ENCODE assay signal across 34 cellular contexts in the genomic region with DNA sequence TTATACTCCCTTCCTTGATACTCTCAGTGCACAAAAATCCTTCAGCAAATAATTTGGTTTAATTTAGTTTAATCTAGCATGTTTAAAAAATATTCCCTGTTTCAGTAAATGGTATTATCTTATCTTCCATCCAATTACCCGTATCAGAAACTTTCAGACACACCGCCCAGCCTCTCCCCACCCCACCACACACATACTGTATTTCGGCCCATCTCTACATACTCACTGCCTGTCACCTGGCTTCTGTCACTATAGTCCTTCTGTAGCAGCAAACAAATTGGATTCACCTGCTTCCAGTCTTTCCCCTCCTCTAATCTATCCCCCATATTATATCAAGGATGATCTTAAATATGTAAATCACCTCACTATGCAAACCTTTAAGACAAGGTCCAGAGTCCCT.
"Had no signal": no experiment of that assay in that cellular context is flagged by ENCODE, and none has a peak within 500 bp of the region (broad histone marks: within the 10 kb centered on the region; RNA-seq: fewer than 3 reads in every experiment).

No MANE protein-coding gene starts in this region.

- H3K27ac ChIP-seq: KMS-11 had no signal

- H3K9ac ChIP-seq: KMS-11 had no signal

- DNase-seq: Karpas-422, Kasumi-1, MG63, MM.1S, MV-4-11, NCI-H1048, NCI-H1092, NCI-H1092 treated with DMSO at 0.1 percent for 48 hours, NCI-H1105, NCI-H1105 treated with DMSO at 0.1 percent for 48 hours, NCI-H1417, NCI-H1417 treated with DMSO at 0.1 percent for 48 hours, NCI-H1436, NCI-H1436 treated with DMSO at 0.1 percent for 48 hours, NCI-H146, NCI-H1694, NCI-H1694 treated with DMSO at 0.1 percent for 48 hours, NCI-H187, NCI-H187 treated with DMSO at 0.1 percent for 48 hours, NCI-H1930, NCI-H2029, NCI-H2029 treated with DMSO at 0.1 percent for 48 hours, NCI-H2081, NCI-H2081 treated with DMSO at 0.1 percent for 48 hours, NCI-H2107, NCI-H2171, NCI-H2171 treated with DMSO at 0.1 percent for 48 hours, NCI-H2227 treated with DMSO at 0.1 percent for 48 hours, NCI-H226, NCI-H345, NCI-H446, NCI-H446 treated with DMSO at 0.1 percent for 48 hours, NCI-H510A had no signal

- H3K27me3 ChIP-seq: MG63 had no signal

- H3K9me3 ChIP-seq: MG63 had no signal

- H3K4me3 ChIP-seq: MG63 had no signal

- H3K4me2 ChIP-seq: KMS-11 had no signal

- H3K36me3 ChIP-seq: MG63 had no signal
